Comparison of ENCODE assay signal across 25 cellular contexts in the genomic region with DNA sequence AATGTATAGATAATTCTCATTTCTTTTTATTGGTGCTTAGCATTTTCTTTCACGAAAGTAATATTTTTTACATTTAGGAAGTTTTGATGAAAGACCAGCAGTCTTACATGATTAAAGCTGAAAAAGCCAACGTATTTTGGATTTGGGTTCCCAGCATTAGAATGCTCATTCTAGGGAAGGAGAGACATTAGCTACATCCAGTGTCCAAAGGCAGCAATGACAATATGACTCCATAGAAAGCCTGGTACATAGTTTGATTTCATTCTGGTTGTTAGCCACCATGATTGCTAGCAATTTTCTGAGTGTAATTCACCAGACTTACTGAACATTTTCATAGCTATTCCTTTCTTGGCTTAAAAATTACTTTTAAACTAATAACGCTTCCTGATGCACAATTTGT.
DNase-seq lines count a peak whose midpoint lies in the region; ATAC-seq, FAIRE-seq and TF ChIP-seq lines count a peak whose summit lies in the region.
"Had no signal": no experiment of that assay in that cellular context is flagged by ENCODE, and none has a peak within 500 bp of the region (broad histone marks: within the 10 kb centered on the region; RNA-seq: fewer than 3 reads in every experiment).

No MANE protein-coding gene starts in this region.

- no peak overlapping the region for H3K9ac ChIP-seq in HUES6 (ENCODE audit: low read length)
- H3K9ac ChIP-seq: BLaER1 treated with 17β-estradiol and CSF1 and Interleukin-3, amounts not matched to agents 10 nM and 100 nM; SK-N-SH had no signal

- TF ChIP-seq CTCF in bronchial epithelial cell (IDR thresholded peaks at IDR 0.05; ENCODE audit: insufficient read depth, low read length, severe bottlenecking), result peak; percentile 9
- peak; percentile 32 for TF ChIP-seq CTCF in osteocyte (IDR thresholded peaks at IDR 0.05)

- H3K27ac Mint-ChIP-seq in osteocyte (ENCODE audit: unreplicated experiment), result no peak overlapping the region
- H3K27ac Mint-ChIP-seq: activated naive CD8-positive, alpha-beta T cell had no signal

- H3K4me3 Mint-ChIP-seq in osteocyte (ENCODE audit: unreplicated experiment), result no peak overlapping the region
- H3K4me3 Mint-ChIP-seq: activated naive CD8-positive, alpha-beta T cell had no signal

- H3K4me1 ChIP-seq in HUES6 (ENCODE audit: control insufficient read depth, insufficient read depth, low read length), result no peaks in the 10 kb centered on the region
- H3K4me1 ChIP-seq: BLaER1 treated with 17β-estradiol and CSF1 and Interleukin-3, amounts not matched to agents 10 nM and 100 nM; sigmoid colon had no signal

- no peaks in the 10 kb centered on the region for H3K9me3 Mint-ChIP-seq in osteocyte (ENCODE audit: unreplicated experiment)

- H3K36me3 ChIP-seq in HUES6 (ENCODE audit: control insufficient read depth, insufficient read depth, low read length) (no peaks in the 10 kb centered on the region), bronchial epithelial cell (ENCODE audit: control insufficient read depth, insufficient read depth, low read length) (no peaks in the 10 kb centered on the region)
- H3K36me3 ChIP-seq: BLaER1 treated with 17β-estradiol and CSF1 and Interleukin-3, amounts not matched to agents 10 nM and 100 nM; ovary; sigmoid colon; transverse colon had no signal

- DNase-seq in NCI-H1092 treated with DMSO at 0.1 percent for 48 hours (lab: John Stamatoyannopoulos, UW) (peak; percentile 0), NCI-H1092 (lab: John Stamatoyannopoulos, UW) (no peak), bronchial epithelial cell (ENCODE audit: low read depth) (no peak), osteocyte (ENCODE audit: extremely low spot score, unreplicated experiment) (no peak), NCI-H146 (lab: John Stamatoyannopoulos, UW) (no peak)
- DNase-seq in activated CD4-positive, alpha-beta T cell treated with anti-CD3 and anti-CD28 coated beads, Interleukin-2, amount 50 U/mL, for 1 hour, result no peak
- DNase-seq: 8988T; activated CD4-positive, alpha-beta T cell treated with anti-CD3 and anti-CD28 coated beads for 1 hour; cortex of kidney; hippocampal formation; IMR-90; NCI-H2081 treated with DMSO at 0.1 percent for 48 hours; ovary; sigmoid colon; SK-N-SH; stimulated activated CD4-positive, alpha-beta T cell treated with anti-CD3 and anti-CD28 coated beads, Interleukin-1b, Interleukin-23, amount 100 ng/mL, for 48 hours; stimulated activated naive CD8-positive, alpha-beta T cell treated with anti-CD3 and anti-CD28 coated beads, Interleukin-15, Interleukin-2, amounts not matched to agents 100 U/mL and 50 U/mL, for 24 hours; T-helper 9 cell; transverse colon had no signal

- no peaks in the 10 kb centered on the region for H3K36me3 Mint-ChIP-seq in osteocyte (ENCODE audit: unreplicated experiment)
- H3K36me3 Mint-ChIP-seq: activated naive CD8-positive, alpha-beta T cell had no signal

- no peak for ATAC-seq in GM21447 (IDR thresholded peaks at IDR 0.05; ENCODE audit: unreplicated experiment)
- ATAC-seq: stimulated activated naive CD8-positive, alpha-beta T cell treated with anti-CD3 and anti-CD28 coated beads, Interleukin-15, Interleukin-2, amounts not matched to agents 100 U/mL and 50 U/mL, for 24 hours had no signal

- H3K27me3 ChIP-seq in HUES6 (ENCODE audit: control insufficient read depth, insufficient read depth, low read length), result no peaks in the 10 kb centered on the region
- no peaks in the 10 kb centered on the region for H3K27me3 ChIP-seq in bronchial epithelial cell (ENCODE audit: control insufficient read depth, insufficient read depth, low read length)
- H3K27me3 ChIP-seq: BLaER1 treated with 17β-estradiol and CSF1 and Interleukin-3, amounts not matched to agents 10 nM and 100 nM; sigmoid colon; transverse colon had no signal

- H3K4me3 ChIP-seq in HUES6 (ENCODE audit: low read depth, low read length) (peak overlapping the region; percentile 60; the same call in 1 of the 2 replicates), bronchial epithelial cell (ENCODE audit: low read depth, low read length) (no peak overlapping the region)
- H3K4me3 ChIP-seq: BLaER1 treated with 17β-estradiol and CSF1 and Interleukin-3, amounts not matched to agents 10 nM and 100 nM; lung; ovary; sigmoid colon; transverse colon had no signal

- H3K27me3 Mint-ChIP-seq in osteocyte (ENCODE audit: unreplicated experiment), result no peaks in the 10 kb centered on the region
- H3K27me3 Mint-ChIP-seq: activated naive CD8-positive, alpha-beta T cell had no signal

- H3K9me3 ChIP-seq in HUES6 (ENCODE audit: control insufficient read depth, insufficient read depth, low read depth, low read length), result no peaks in the 10 kb centered on the region
- H3K9me3 ChIP-seq: BLaER1 treated with 17β-estradiol and CSF1 and Interleukin-3, amounts not matched to agents 10 nM and 100 nM; ovary; sigmoid colon; SK-N-SH; transverse colon had no signal

- H3K27ac ChIP-seq in HUES6 (ENCODE audit: low read depth, low read length), result no peak overlapping the region
- H3K27ac ChIP-seq: BLaER1 treated with 17β-estradiol and CSF1 and Interleukin-3, amounts not matched to agents 10 nM and 100 nM; ovary; sigmoid colon; transverse colon had no signal

- peaks cover 2% of the 10 kb centered on the region for H3K4me1 Mint-ChIP-seq in osteocyte (ENCODE audit: unreplicated experiment)

- no peak for FAIRE-seq in bronchial epithelial cell (lab: Jason Lieb, UNC)
- FAIRE-seq: keratinocyte had no signal
